In genomic region chr15:73637527-73637926, GRCh38 we compare ENCODE assay signal across 16 cellular contexts. TPM values are rescaled to one million over a fixed set of nuclear protein-coding genes. Genes with fewer than 3 reads are reported as not detected.
DNase-seq lines count a peak whose midpoint lies in the region; ATAC-seq and TF ChIP-seq lines count a peak whose summit lies in the region.
"Had no signal": no experiment of that assay in that cellular context is flagged by ENCODE, and none has a peak within 500 bp of the region (broad histone marks: within the 10 kb centered on the region; RNA-seq: fewer than 3 reads in every experiment).

No MANE protein-coding gene starts in this region.

- peak overlapping the region in 8 of 11 experiments; percentile 2 to 41 (median 5); a peak in 5 of 22 replicates for H3K4me2 ChIP-seq in BLaER1 treated with 17β-estradiol and CSF1 and Interleukin-3, amounts not matched to agents 10 nM and 100 nM
- no peak overlapping the region for H3K4me2 ChIP-seq in mesendoderm (ENCODE audit: low read length)
- H3K4me2 ChIP-seq: neural progenitor cell had no signal

- no peak overlapping the region for H3K23ac ChIP-seq in mesendoderm (ENCODE audit: low read length)

- H3K27ac Mint-ChIP-seq in chondrocyte (ENCODE audit: unreplicated experiment): peak overlapping the region; percentile 69
- no peak overlapping the region for H3K27ac Mint-ChIP-seq in activated CD4-positive, alpha-beta T cell treated with anti-CD3 and anti-CD28 coated beads, Interleukin-2, amount 10 ng/mL, durations not matched to agents 7 days and 5 days
- H3K27ac Mint-ChIP-seq: activated T-helper 17 cell treated with anti-CD3 and anti-CD28 coated beads, Interleukin-2, amount 50 U/mL, for 72 hours; neural progenitor cell had no signal

- ATAC-seq in HG03025 (IDR thresholded peaks at IDR 0.05; ENCODE audit: low FRiP score, unreplicated experiment): no peak
- ATAC-seq: activated T-helper 17 cell treated with anti-CD3 and anti-CD28 coated beads, Interleukin-2, amount 50 U/mL, for 72 hours; right cardiac atrium; Right ventricle myocardium inferior had no signal

- H3K4me3 ChIP-seq in BLaER1 treated with 17β-estradiol and CSF1 and Interleukin-3, amounts not matched to agents 10 nM and 100 nM: no peak overlapping the region
- H3K4me3 ChIP-seq in LNCaP clone FGC (ENCODE audit: low read depth, low read length): no peak overlapping the region
- H3K4me3 ChIP-seq in mesendoderm (ENCODE audit: low read length): no peak overlapping the region
- H3K4me3 ChIP-seq: neural progenitor cell, suprapubic skin had no signal

- 0 out of 22 replicates have a peak overlapping the region, but pooled peaks of 1 of the 11 experiments have one; percentile 15 for H3K9ac ChIP-seq in BLaER1 treated with 17β-estradiol and CSF1 and Interleukin-3, amounts not matched to agents 10 nM and 100 nM
- no peak overlapping the region for H3K9ac ChIP-seq in mesendoderm (ENCODE audit: low read length)
- H3K9ac ChIP-seq: neural progenitor cell had no signal

- peak; percentile 69 for DNase-seq in LNCaP clone FGC (ENCODE audit: low read depth)
- no peak for DNase-seq in chondrocyte (ENCODE audit: low spot score)
- DNase-seq in mesendoderm: peak; percentile 37
- no peak for DNase-seq in activated CD4-positive, alpha-beta T cell treated with anti-CD3 and anti-CD28 coated beads, Interleukin-2, amount 10 ng/mL, durations not matched to agents 7 days and 5 days
- DNase-seq in stimulated activated CD4-positive, alpha-beta T cell treated with anti-CD3 and anti-CD28 coated beads, Interleukin-4, amount 100 ng/mL, for 4 hours: no peak
- no peak for DNase-seq in central memory CD4-positive, alpha-beta T cell
- DNase-seq: NCI-H1105 treated with DMSO at 0.1 percent for 48 hours; NCI-H345; right cardiac atrium; stimulated activated CD4-positive, alpha-beta T cell treated with anti-CD3 and anti-CD28 coated beads, Interleukin-1b, Interleukin-23, amount 100 ng/mL, for 48 hours had no signal

- CTCF ChIA-PET in activated CD4-positive, alpha-beta T cell treated with anti-CD3 and anti-CD28 coated beads, Interleukin-2, amount 10 ng/mL, durations not matched to agents 7 days and 5 days (lab: Charles Lee): interaction anchor here (0.7 to 5.0 kb wide), 16 partner anchors 8 to 355 kb away, joined by 3 to 94 read pairs (median 10); no protein-coding TSS in a partner anchor

- H2BK15ac ChIP-seq in mesendoderm (replicated peaks; ENCODE audit: low read depth): no peak overlapping the region

- no peak overlapping the region for H3K27ac ChIP-seq in BLaER1 treated with 17β-estradiol and CSF1 and Interleukin-3, amounts not matched to agents 10 nM and 100 nM
- no peak overlapping the region for H3K27ac ChIP-seq in mesendoderm (ENCODE audit: low read depth, low read length)
- H3K27ac ChIP-seq: neural progenitor cell, suprapubic skin had no signal

- no peak overlapping the region for H3K56ac ChIP-seq in mesendoderm (ENCODE audit: low read length)

- no peaks in the 10 kb centered on the region for H3K36me3 ChIP-seq in BLaER1 treated with 17β-estradiol and CSF1 and Interleukin-3, amounts not matched to agents 10 nM and 100 nM
- no peaks in the 10 kb centered on the region for H3K36me3 ChIP-seq in mesendoderm (ENCODE audit: control insufficient read depth, insufficient read depth, low read length)
- H3K36me3 ChIP-seq: neural progenitor cell, suprapubic skin had no signal

- no peak overlapping the region for H3K4ac ChIP-seq in mesendoderm (ENCODE audit: low read depth, low read length)

- peaks cover 12 to 43% (median 25%) of the 10 kb centered on the region in 10 experiments for H3K4me1 ChIP-seq in BLaER1 treated with 17β-estradiol and CSF1 and Interleukin-3, amounts not matched to agents 10 nM and 100 nM
- H3K4me1 ChIP-seq in mesendoderm (ENCODE audit: control insufficient read depth, low read depth, low read length): peaks cover 5% of the 10 kb centered on the region
- H3K4me1 ChIP-seq: neural progenitor cell had no signal

- POLR2A ChIA-PET in activated CD4-positive, alpha-beta T cell treated with anti-CD3 and anti-CD28 coated beads, Interleukin-2, amount 10 ng/mL, durations not matched to agents 7 days and 5 days (lab: Charles Lee): no interaction called here

- H4K20me1 ChIP-seq in BLaER1 treated with 17β-estradiol and CSF1 and Interleukin-3, amounts not matched to agents 10 nM and 100 nM: peaks cover 0 to 2% (median under 1%) of the 10 kb centered on the region in 11 experiments; a peak in 7 of 22 replicates

- no CpG with 5 or more reads among the region's 2 CpGs for WGBS in mesendoderm (ENCODE audit: extremely low coverage, insufficient coverage, low lambda C conversion rate)

- no peaks in the 10 kb centered on the region for H3K27me3 Mint-ChIP-seq in chondrocyte (ENCODE audit: low read depth)
- H3K27me3 Mint-ChIP-seq in activated CD4-positive, alpha-beta T cell treated with anti-CD3 and anti-CD28 coated beads, Interleukin-2, amount 10 ng/mL, durations not matched to agents 7 days and 5 days: peaks cover 37% of the 10 kb centered on the region

- H3K36me3 Mint-ChIP-seq in chondrocyte (ENCODE audit: low read depth): peaks cover 3% of the 10 kb centered on the region
- H3K36me3 Mint-ChIP-seq in activated CD4-positive, alpha-beta T cell treated with anti-CD3 and anti-CD28 coated beads, Interleukin-2, amount 10 ng/mL, durations not matched to agents 7 days and 5 days (ENCODE audit: low read depth): no peaks in the 10 kb centered on the region
- H3K36me3 Mint-ChIP-seq: neural progenitor cell had no signal

- H2BK120ac ChIP-seq in mesendoderm (ENCODE audit: low read depth, low read length): no peak overlapping the region

- H3K18ac ChIP-seq in mesendoderm (ENCODE audit: low read length): no peak overlapping the region

- TF ChIP-seq CTCF in LNCaP clone FGC (IDR thresholded peaks at IDR 0.05; ENCODE audit: control insufficient read depth, extremely low read depth, insufficient read depth) (no peak), chondrocyte (IDR thresholded peaks at IDR 0.05) (no peak)

- no peak overlapping the region for H2BK5ac ChIP-seq in mesendoderm (ENCODE audit: low read length)

- peaks cover 41% of the 10 kb centered on the region for H3K4me1 Mint-ChIP-seq in chondrocyte (ENCODE audit: low read depth)
- peaks cover 12% of the 10 kb centered on the region for H3K4me1 Mint-ChIP-seq in activated CD4-positive, alpha-beta T cell treated with anti-CD3 and anti-CD28 coated beads, Interleukin-2, amount 10 ng/mL, durations not matched to agents 7 days and 5 days

- H3K27me3 ChIP-seq in BLaER1 treated with 17β-estradiol and CSF1 and Interleukin-3, amounts not matched to agents 10 nM and 100 nM: no peaks in the 10 kb centered on the region
- H3K27me3 ChIP-seq in mesendoderm (ENCODE audit: insufficient read depth, low read length, poor library complexity): no peaks in the 10 kb centered on the region
- H3K27me3 ChIP-seq: suprapubic skin had no signal

- H2AK5ac ChIP-seq in mesendoderm (ENCODE audit: low read length): no peak overlapping the region

- peaks cover 8 to 14% (median 12%) of the 10 kb centered on the region in 11 experiments; a peak in 20 of 22 replicates for H3K9me3 ChIP-seq in BLaER1 treated with 17β-estradiol and CSF1 and Interleukin-3, amounts not matched to agents 10 nM and 100 nM (replicated peaks in 1 of 11)
- H3K9me3 ChIP-seq: suprapubic skin had no signal

- H3K79me1 ChIP-seq in mesendoderm (ENCODE audit: low read length): no peaks in the 10 kb centered on the region

- H3K9me3 Mint-ChIP-seq in chondrocyte (ENCODE audit: low read depth): peaks cover 7% of the 10 kb centered on the region
- peaks cover 5% of the 10 kb centered on the region for H3K9me3 Mint-ChIP-seq in activated CD4-positive, alpha-beta T cell treated with anti-CD3 and anti-CD28 coated beads, Interleukin-2, amount 10 ng/mL, durations not matched to agents 7 days and 5 days
- H3K9me3 Mint-ChIP-seq: activated T-helper 17 cell treated with anti-CD3 and anti-CD28 coated beads, Interleukin-2, amount 50 U/mL, for 72 hours had no signal

- H3K79me2 ChIP-seq in mesendoderm (ENCODE audit: control insufficient read depth, insufficient read depth, low read length): peaks cover 2% of the 10 kb centered on the region

- no peak overlapping the region for H4K5ac ChIP-seq in mesendoderm (ENCODE audit: low read length)

- H3K4me3 Mint-ChIP-seq in chondrocyte (ENCODE audit: unreplicated experiment): no peak overlapping the region
- no peak overlapping the region for H3K4me3 Mint-ChIP-seq in activated CD4-positive, alpha-beta T cell treated with anti-CD3 and anti-CD28 coated beads, Interleukin-2, amount 10 ng/mL, durations not matched to agents 7 days and 5 days
- H3K4me3 Mint-ChIP-seq: neural progenitor cell had no signal

- no peak overlapping the region for H4K8ac ChIP-seq in mesendoderm (ENCODE audit: low read depth, low read length)

RNA-seq across cellular contexts. Expression of gene NPTN, which starts 4.3 kb away (rescaled TPM):
- 232 to 256 TPM (median 252 TPM) in 3 replicates for total RNA-seq in chondrocyte
- 74.3 TPM for polyA plus RNA-seq in mesendoderm (2013, experiment 1 of 2)
- 75.1 TPM for polyA plus RNA-seq in mesendoderm (2013, experiment 2 of 2)
- 10 to 100 TPM; 41.4 to 50.6 TPM for total RNA-seq in activated CD4-positive, alpha-beta T cell treated with anti-CD3 and anti-CD28 coated beads, Interleukin-2, amount 10 ng/mL, durations not matched to agents 7 days and 5 days

RNA-seq across cellular contexts. Expression of gene CD276, which starts 46.7 kb away (rescaled TPM):
- 157 to 196 TPM (median 192 TPM) in 3 replicates for total RNA-seq in chondrocyte
- polyA plus RNA-seq in mesendoderm (2013, experiment 1 of 2): 145 TPM
- 145 TPM for polyA plus RNA-seq in mesendoderm (2013, experiment 2 of 2)
- total RNA-seq in activated CD4-positive, alpha-beta T cell treated with anti-CD3 and anti-CD28 coated beads, Interleukin-2, amount 10 ng/mL, durations not matched to agents 7 days and 5 days: under 1 TPM; 0.37 to 0.96 TPM

Comparison
In these comparisons a context has a peak if more than half of its experiments do, and no peak if none do; other contexts are left out.
1. DNase-seq: peak in LNCaP clone FGC (single experiment) and mesendoderm (single experiment); none in chondrocyte (single experiment), activated CD4-positive, alpha-beta T cell treated with anti-CD3 and anti-CD28 coated beads, Interleukin-2, amount 10 ng/mL, durations not matched to agents 7 days and 5 days (single experiment), stimulated activated CD4-positive, alpha-beta T cell treated with anti-CD3 and anti-CD28 coated beads, Interleukin-4, amount 100 ng/mL, for 4 hours (0 of 2) and central memory CD4-positive, alpha-beta T cell (single experiment).
2. RNA of gene CD276, which starts 46.7 kb away (total RNA-seq): 157 to 196 TPM in chondrocyte; 0.37 to 0.96 TPM in activated CD4-positive, alpha-beta T cell treated with anti-CD3 and anti-CD28 coated beads, Interleukin-2, amount 10 ng/mL, durations not matched to agents 7 days and 5 days; every median in the first group is over 10 times any median in the second.